ENCODE assay signal across 24 cellular contexts in the genomic region with DNA sequence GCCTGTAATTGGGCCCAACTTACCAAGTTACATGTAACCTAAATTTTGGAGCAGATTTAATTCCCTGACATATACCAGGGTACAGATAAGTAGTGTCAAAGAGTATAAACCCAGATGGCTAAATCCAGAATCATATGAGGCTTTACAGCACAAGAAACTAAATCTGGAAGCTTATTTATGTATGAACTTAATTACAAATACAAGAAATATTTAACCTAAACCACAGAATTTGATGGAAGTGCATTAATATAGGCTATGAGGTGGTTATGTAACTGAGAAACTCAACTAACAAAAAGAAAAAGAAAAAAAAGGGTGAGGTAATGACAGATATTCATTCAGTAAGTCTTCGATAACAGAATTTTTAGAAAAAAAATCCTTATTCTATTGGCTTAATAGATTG.
DNase-seq lines count a peak whose midpoint lies in the region; ATAC-seq and TF ChIP-seq lines count a peak whose summit lies in the region.
"Had no signal": no experiment of that assay in that cellular context is flagged by ENCODE, and none has a peak within 500 bp of the region (broad histone marks: within the 10 kb centered on the region; RNA-seq: fewer than 3 reads in every experiment).

No MANE protein-coding gene starts in this region.

- in situ Hi-C loops in KBM-7 (cut with MboI; ENCODE audit: low pct_unique_long_range_greater_than_20kb, low sequenced_read_pairs), result no loop called here

- H3K79me2 ChIP-seq in osteoblast (ENCODE audit: insufficient read depth, low read length), result no peaks in the 10 kb centered on the region

- H3K4me2 ChIP-seq in osteoblast (ENCODE audit: insufficient read depth, low read length), result peak overlapping the region; percentile 20

- no peaks in the 10 kb centered on the region for H3K27me3 ChIP-seq in osteoblast (ENCODE audit: insufficient read depth, low read length)
- H3K27me3 ChIP-seq: BE2C, brain microvascular endothelial cell, sigmoid colon had no signal

- H4K20me1 ChIP-seq in osteoblast (ENCODE audit: insufficient read depth, low read length), result no peaks in the 10 kb centered on the region

- peaks cover 0 to 3% (median 0%) of the 10 kb centered on the region in 9 donors for H3K9me3 Mint-ChIP-seq in naive thymus-derived CD8-positive, alpha-beta T cell
- H3K9me3 Mint-ChIP-seq: activated T-helper 1 cell treated with anti-CD3 and anti-CD28 coated beads, Interleukin-12 subunit alpha, Interleukin-12 subunit beta, Interleukin-2, Interleukin-4 antibody, amounts not matched to agents 30 ng/mL and 10 ng/mL and 1 ng/mL, durations not matched to agents 14 hours and 24 hours and 36 hours had no signal

- no peak overlapping the region for H3K27ac Mint-ChIP-seq in naive thymus-derived CD8-positive, alpha-beta T cell
- H3K27ac Mint-ChIP-seq: activated naive CD4-positive, alpha-beta T cell treated with anti-CD3 and anti-CD28 coated beads, Interleukin-2, amount 50 U/mL, for 72 hours; activated T-helper 1 cell treated with anti-CD3 and anti-CD28 coated beads, Interleukin-12 subunit alpha, Interleukin-12 subunit beta, Interleukin-2, Interleukin-4 antibody, amounts not matched to agents 30 ng/mL and 10 ng/mL and 1 ng/mL, durations not matched to agents 14 hours and 24 hours and 36 hours had no signal

- H3K36me3 ChIP-seq in osteoblast (ENCODE audit: insufficient read depth, low read length), result no peaks in the 10 kb centered on the region
- H3K36me3 ChIP-seq: BE2C, brain microvascular endothelial cell, sigmoid colon had no signal

- no peaks in the 10 kb centered on the region for H3K9me3 ChIP-seq in osteoblast (ENCODE audit: low read depth, low read length)
- H3K9me3 ChIP-seq: BE2C had no signal

- H3K4me1 Mint-ChIP-seq in naive thymus-derived CD8-positive, alpha-beta T cell, result no peaks in the 10 kb centered on the region

- POLR2A ChIA-PET in naive thymus-derived CD8-positive, alpha-beta T cell (lab: Charles Lee), result no interaction called here

- H3K27ac ChIP-seq in epithelial cell of prostate (peak overlapping the region; percentile 64), osteoblast (ENCODE audit: low read depth, low read length) (no peak overlapping the region)
- H3K27ac ChIP-seq: 22Rv1, brain microvascular endothelial cell, coronary artery had no signal

- no peak overlapping the region for H3K4me3 ChIP-seq in osteoblast (ENCODE audit: insufficient read depth, low read length)
- H3K4me3 ChIP-seq: coronary artery, lung, sigmoid colon had no signal

- H3K4me1 ChIP-seq in osteoblast (ENCODE audit: insufficient read depth, low read length), result peaks cover 14% of the 10 kb centered on the region
- H3K4me1 ChIP-seq: BE2C had no signal

- H3K36me3 Mint-ChIP-seq in naive thymus-derived CD8-positive, alpha-beta T cell, result no peaks in the 10 kb centered on the region
- H3K36me3 Mint-ChIP-seq: activated naive CD4-positive, alpha-beta T cell treated with anti-CD3 and anti-CD28 coated beads, Interleukin-2, amount 50 U/mL, for 72 hours; type B pancreatic cell had no signal

- TF ChIP-seq CTCF in osteoblast (IDR thresholded peaks at IDR 0.05; ENCODE audit: extremely low read depth, low read depth, low read length), result no peak

- no peak overlapping the region for H3K4me3 Mint-ChIP-seq in naive thymus-derived CD8-positive, alpha-beta T cell
- H3K4me3 Mint-ChIP-seq: activated T-helper 1 cell treated with anti-CD3 and anti-CD28 coated beads, Interleukin-12 subunit alpha, Interleukin-12 subunit beta, Interleukin-2, Interleukin-4 antibody, amounts not matched to agents 30 ng/mL and 10 ng/mL and 1 ng/mL, durations not matched to agents 14 hours and 24 hours and 36 hours; type B pancreatic cell had no signal

- no peak for ATAC-seq in naive thymus-derived CD8-positive, alpha-beta T cell
- ATAC-seq: activated naive CD4-positive, alpha-beta T cell treated with anti-CD3 and anti-CD28 coated beads, Interleukin-2, amount 50 U/mL, for 72 hours had no signal

- no peak overlapping the region for H2AFZ ChIP-seq in osteoblast (ENCODE audit: low read length)

- peaks cover 0 to 5% (median 0%) of the 10 kb centered on the region in 5 donors for H3K27me3 Mint-ChIP-seq in naive thymus-derived CD8-positive, alpha-beta T cell
- H3K27me3 Mint-ChIP-seq: type B pancreatic cell had no signal

- DNase-seq in NCI-H82 (lab: John Stamatoyannopoulos, UW) (peak; percentile 19), NCI-H82 treated with DMSO at 0.1 percent for 48 hours (lab: John Stamatoyannopoulos, UW; ENCODE audit: unreplicated experiment) (no peak), epithelial cell of prostate (ENCODE audit: low read depth, low spot score) (no peak), osteoblast (ENCODE audit: insufficient read length, low spot score, missing footprints) (no peak), KBM-7 (no peak), ecto neural progenitor cell (ENCODE audit: low spot score) (no peak)
- DNase-seq in stimulated activated CD4-positive, alpha-beta T cell treated with anti-CD3 and anti-CD28 coated beads, Interleukin-4, amount 100 ng/mL, for 4 hours, result no peak
- no peak for DNase-seq in naive thymus-derived CD8-positive, alpha-beta T cell
- DNase-seq: activated CD4-positive, CD25-positive, alpha-beta regulatory T cell treated with anti-CD3 and anti-CD28 coated beads, Interleukin-2, amount 50 U/mL, for 72 hours; BE2C; COR-L47; Kasumi-1; NCI-H1092 treated with DMSO at 0.1 percent for 48 hours; NCI-H2107; sigmoid colon; stimulated activated CD4-positive, alpha-beta T cell treated with anti-CD3 and anti-CD28 coated beads, Interleukin-1b, Interleukin-23, amount 100 ng/mL, for 48 hours; stimulated activated naive CD4-positive, alpha-beta T cell treated with Interleukin-2 at 50 U/mL for 16 hours had no signal
